22 cellular contexts compared by ENCODE assay signal in the genomic region with DNA sequence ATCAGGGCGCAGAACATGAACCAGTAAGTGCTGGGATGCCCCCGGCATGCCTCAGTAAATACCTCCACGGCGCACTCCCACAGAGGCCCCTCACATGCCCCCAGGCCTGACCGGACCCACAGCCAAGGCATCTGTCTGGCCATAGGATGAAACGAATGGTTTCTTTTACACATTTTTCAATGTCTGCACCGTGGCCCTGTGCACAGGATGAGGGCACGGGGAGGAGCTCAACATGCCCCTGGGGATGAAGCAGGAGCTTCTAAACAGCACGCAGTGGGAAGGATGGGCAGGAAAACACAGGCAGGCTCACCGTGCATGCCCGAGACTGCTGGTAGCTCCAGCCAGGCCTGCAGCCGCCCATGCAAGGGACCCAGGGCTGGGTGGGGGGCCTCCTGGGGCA.
"Had no signal": no experiment of that assay in that cellular context is flagged by ENCODE, and none has a peak within 500 bp of the region (broad histone marks: within the 10 kb centered on the region; RNA-seq: fewer than 3 reads in every experiment).

No MANE protein-coding gene starts in this region.

- H3K36me3 Mint-ChIP-seq: activated naive CD8-positive, alpha-beta T cell; natural killer cell treated with Interleukin-12 subunit alpha and Interleukin-12 subunit beta and Interleukin-15 and Interleukin-18, amount 100 ng/mL, for 72 hours had no signal

- H3K27me3 Mint-ChIP-seq: activated naive CD8-positive, alpha-beta T cell; memory B cell; natural killer cell treated with Interleukin-12 subunit alpha and Interleukin-12 subunit beta and Interleukin-15 and Interleukin-18, amount 100 ng/mL, for 72 hours; stimulated activated memory B cell treated with anti-CD40 and anti-IgM and Interleukin-4, amounts not matched to agents 10 μg/mL and 1 μg/mL and 100 μg/mL, for 72 hours had no signal

- H3K9me3 Mint-ChIP-seq: memory B cell; natural killer cell treated with Interleukin-12 subunit alpha and Interleukin-12 subunit beta and Interleukin-15 and Interleukin-18, amount 100 ng/mL, for 72 hours; stimulated activated memory B cell treated with anti-CD40 and anti-IgM and Interleukin-4, amounts not matched to agents 10 μg/mL and 1 μg/mL and 100 μg/mL, for 72 hours; T-helper 2 cell treated with Interferon-gamma antibody and Interleukin-4, amounts not matched to agents 5 μg/mL and 100 μg/mL, for 36 hours had no signal

- H3K4me1 Mint-ChIP-seq: memory B cell; stimulated activated memory B cell treated with anti-CD40 and anti-IgM and Interleukin-4, amounts not matched to agents 10 μg/mL and 1 μg/mL and 100 μg/mL, for 72 hours had no signal

- H3K36me3 ChIP-seq: cardiac muscle cell had no signal

- H3K27ac Mint-ChIP-seq: activated naive CD8-positive, alpha-beta T cell; memory B cell; natural killer cell treated with Interleukin-12 subunit alpha and Interleukin-12 subunit beta and Interleukin-15 and Interleukin-18, amount 100 ng/mL, for 72 hours; stimulated activated memory B cell treated with anti-CD40 and anti-IgM and Interleukin-4, amounts not matched to agents 10 μg/mL and 1 μg/mL and 100 μg/mL, for 72 hours; T-helper 2 cell treated with Interferon-gamma antibody and Interleukin-4, amounts not matched to agents 5 μg/mL and 100 μg/mL, for 36 hours had no signal

- DNase-seq: activated CD4-positive, alpha-beta T cell treated with anti-CD3 and anti-CD28 coated beads, Interleukin-2, amount 50 U/mL, for 48 hours; activated gamma-delta T cell treated with Interleukin-2 at 50 U/mL for 16 hours; amniotic stem cell; foreskin fibroblast; glutamatergic neuron; hypothalamus; kidney; left lung; right cardiac atrium; spleen; stimulated activated CD4-positive, alpha-beta T cell treated with anti-CD3 and anti-CD28 coated beads, Interleukin-4, amount 100 ng/mL, for 4 hours; testis had no signal

- ATAC-seq: left lung; natural killer cell treated with Interleukin-12 subunit alpha and Interleukin-12 subunit beta and Interleukin-15 and Interleukin-18, amount 100 ng/mL, for 72 hours; right cardiac atrium; stimulated activated memory B cell treated with anti-CD40 and anti-IgM and Interleukin-4, amounts not matched to agents 10 μg/mL and 1 μg/mL and 100 μg/mL, for 72 hours had no signal

- H3K4me3 ChIP-seq: cardiac muscle cell, dorsolateral prefrontal cortex, left lung, prostate gland, SK-N-MC, spleen, testis had no signal

- H3K27me3 ChIP-seq: cardiac muscle cell, left lung, spleen, testis had no signal

- H3K9me3 ChIP-seq: left lung, prostate gland, spleen, testis had no signal

- H3K4me1 ChIP-seq: prostate gland had no signal

- H3K4me3 Mint-ChIP-seq: activated naive CD8-positive, alpha-beta T cell; memory B cell; natural killer cell treated with Interleukin-12 subunit alpha and Interleukin-12 subunit beta and Interleukin-15 and Interleukin-18, amount 100 ng/mL, for 72 hours; stimulated activated memory B cell treated with anti-CD40 and anti-IgM and Interleukin-4, amounts not matched to agents 10 μg/mL and 1 μg/mL and 100 μg/mL, for 72 hours; T-helper 2 cell treated with Interferon-gamma antibody and Interleukin-4, amounts not matched to agents 5 μg/mL and 100 μg/mL, for 36 hours had no signal

- H3K27ac ChIP-seq: cardiac muscle cell, epithelial cell of prostate, left lung, prostate gland, SK-N-MC, spleen, testis had no signal
